8 cellular contexts compared by ENCODE assay signal in the genomic region with DNA sequence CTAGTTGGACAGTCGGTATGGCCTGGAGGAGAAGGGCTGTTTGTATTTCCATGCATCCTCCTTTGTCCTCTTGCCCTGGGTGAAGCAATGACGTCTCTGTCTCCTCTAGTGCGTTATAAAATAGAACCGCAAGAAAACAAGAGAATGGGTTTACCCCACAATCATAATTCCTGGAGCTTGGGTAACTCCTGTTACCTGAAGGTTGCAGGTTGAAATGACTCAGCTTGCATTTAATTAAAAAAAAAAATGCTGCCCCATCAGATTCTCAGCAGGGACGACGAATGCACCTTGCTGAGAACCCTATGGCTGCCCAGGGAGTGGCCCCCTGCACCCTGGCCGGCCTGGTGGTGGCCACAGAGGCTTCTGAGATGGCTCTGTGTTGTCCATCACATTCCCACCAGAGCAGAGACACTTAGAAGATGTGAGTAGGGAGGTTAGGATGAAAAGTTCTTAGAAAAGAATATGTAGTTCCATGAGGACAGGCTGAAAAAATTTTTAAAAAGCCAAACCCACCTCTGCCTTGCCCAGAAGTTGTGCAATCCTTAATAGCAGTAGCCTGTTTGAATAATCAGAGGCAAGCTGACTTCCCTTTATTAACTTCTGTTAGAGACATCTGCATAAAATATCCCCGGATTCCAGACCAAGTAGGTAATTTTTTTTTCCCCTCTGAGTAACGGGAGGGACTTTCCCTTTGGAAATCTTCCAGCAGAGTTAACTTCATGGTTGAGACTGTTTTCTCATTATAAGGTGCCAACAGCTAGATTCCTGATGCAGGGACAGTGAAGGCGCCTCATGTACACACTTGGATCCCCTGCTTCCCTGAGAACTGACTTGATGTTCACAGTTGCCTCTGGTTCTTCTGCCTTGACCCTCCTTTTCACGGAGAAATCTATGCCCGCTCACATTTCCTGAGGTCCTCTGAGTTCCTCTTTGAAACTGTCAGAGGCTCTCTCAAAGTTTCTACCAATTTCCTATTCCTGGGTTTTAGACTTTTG.
DNase-seq lines count a peak whose midpoint lies in the region; ATAC-seq and TF ChIP-seq lines count a peak whose summit lies in the region.

No MANE protein-coding gene starts in this region.

- H3K4me1 Mint-ChIP-seq in Caco-2 (ENCODE audit: low read depth, unreplicated experiment), result peaks cover 27% of the 10 kb centered on the region
- peaks cover 35% of the 10 kb centered on the region for H3K4me1 Mint-ChIP-seq in central memory CD8-positive, alpha-beta T cell

- H3K27ac ChIP-seq in lung (ENCODE audit: low read depth in 1 of 2, low read length in 1 of 2) (peak overlapping the region; percentile 76 to 87), upper lobe of left lung (peak overlapping the region; percentile 45 to 74 (median 58))

- 23 to 42% methylated on average over 12 of the region's 12 CpGs for WGBS in lung, 2 donors
- 35 to 39% methylated on average over 12 of the region's 12 CpGs for WGBS in upper lobe of left lung, 2 donors

- intact Hi-C loops in Caco-2 (cut with micrococcal nuclease; ENCODE audit: unreplicated experiment), result loop anchor here (1.0 kb wide), 2 partner anchors 7 to 29 kb away; no protein-coding TSS in a partner anchor

- H3K27me3 Mint-ChIP-seq in Caco-2 (ENCODE audit: insufficient read depth, unreplicated experiment), result no peaks in the 10 kb centered on the region
- no peaks in the 10 kb centered on the region for H3K27me3 Mint-ChIP-seq in central memory CD8-positive, alpha-beta T cell

- peak in 1 of 4 donors; percentile 41 for TF ChIP-seq EP300 in upper lobe of left lung (IDR thresholded peaks at IDR 0.05)

- H3K36me3 ChIP-seq in Caco-2 (ENCODE audit: control insufficient read depth, insufficient read depth, low read length) (no peaks in the 10 kb centered on the region), lung (ENCODE audit: control insufficient read depth in 2 of 2, insufficient read depth in 2 of 2, low read length in 2 of 2) (peaks cover 0 to 5% of the 10 kb centered on the region in 2 donors), upper lobe of left lung (no peaks in the 10 kb centered on the region)

- H3K4me3 ChIP-seq in Caco-2 (ENCODE audit: low read depth, low read length), result no peak overlapping the region
- no peak overlapping the region for H3K4me3 ChIP-seq in lung
- H3K4me3 ChIP-seq in upper lobe of left lung, result no peak overlapping the region

- POLR2A ChIA-PET in Caco-2 (lab: Charles Lee), result no interaction called here

- TF ChIP-seq CTCF in Caco-2 (IDR thresholded peaks at IDR 0.05; ENCODE audit: insufficient read depth in 1 of 2, low read depth in 1 of 2, low read length in 1 of 2, severe bottlenecking in 1 of 2, unreplicated experiment in 1 of 2), result no peak
- TF ChIP-seq CTCF in lung (IDR thresholded peaks at IDR 0.05; ENCODE audit: control extremely low read depth, extremely low read depth), result no peak
- TF ChIP-seq CTCF in upper lobe of left lung (IDR thresholded peaks at IDR 0.05), result no peak

- no peaks in the 10 kb centered on the region for H3K27me3 ChIP-seq in Caco-2 (replicated peaks; ENCODE audit: control insufficient read depth, insufficient read depth, low read length)
- no peaks in the 10 kb centered on the region for H3K27me3 ChIP-seq in lung (ENCODE audit: control insufficient read depth, insufficient read depth)
- no peaks in the 10 kb centered on the region for H3K27me3 ChIP-seq in upper lobe of left lung

- TF ChIP-seq POLR2A in upper lobe of left lung (IDR thresholded peaks at IDR 0.05), result no peak

- H3K36me3 Mint-ChIP-seq in Caco-2 (ENCODE audit: insufficient read depth, unreplicated experiment), result peaks cover 2% of the 10 kb centered on the region
- peaks cover 6% of the 10 kb centered on the region for H3K36me3 Mint-ChIP-seq in central memory CD8-positive, alpha-beta T cell (ENCODE audit: insufficient read depth)

- no peaks in the 10 kb centered on the region for H3K9me3 Mint-ChIP-seq in Caco-2 (ENCODE audit: unreplicated experiment)
- H3K9me3 Mint-ChIP-seq in central memory CD8-positive, alpha-beta T cell, result no peaks in the 10 kb centered on the region

- H3K4me1 ChIP-seq in Caco-2, result peaks cover 45% of the 10 kb centered on the region
- peaks cover 13 to 33% of the 10 kb centered on the region in 2 donors for H3K4me1 ChIP-seq in lung (ENCODE audit: control insufficient read depth in 2 of 2, insufficient read depth in 2 of 2, low read length in 2 of 2)
- peaks cover 20 to 34% (median 28%) of the 10 kb centered on the region in 4 donors for H3K4me1 ChIP-seq in upper lobe of left lung

- H3K4me3 Mint-ChIP-seq in Caco-2 (ENCODE audit: unreplicated experiment), result peak overlapping the region; percentile 18
- H3K4me3 Mint-ChIP-seq in central memory CD8-positive, alpha-beta T cell, result no peak overlapping the region

- ATAC-seq in central memory CD8-positive, alpha-beta T cell (replicated peaks; ENCODE audit: extremely low read depth, poor library complexity, severe bottlenecking), result no peak
- peak; percentile 74 for ATAC-seq in lung (ENCODE audit: insufficient read depth, low FRiP score)
- peak; percentile 58 to 91 for ATAC-seq in upper lobe of left lung (ENCODE audit: low FRiP score in 2 of 2)

- no peak for DNase-seq in Caco-2
- DNase-seq in NCI-H226, result peak; percentile 81
- DNase-seq in central memory CD8-positive, alpha-beta T cell (ENCODE audit: low spot score in 2 of 2), result no peak
- DNase-seq in lung (ENCODE audit: low spot score), result no peak
- DNase-seq in upper lobe of left lung, result no peak
- DNase-seq in DMS53 (lab: John Stamatoyannopoulos, UW), result no peak
- no peak for DNase-seq in 8988T
- no peak for DNase-seq in COR-L47 (lab: John Stamatoyannopoulos, UW)

- H3K27ac Mint-ChIP-seq in Caco-2 (ENCODE audit: unreplicated experiment), result peak overlapping the region; percentile 83
- peak overlapping the region; percentile 78 for H3K27ac Mint-ChIP-seq in central memory CD8-positive, alpha-beta T cell (ENCODE audit: low read depth)

- H3K9me3 ChIP-seq in Caco-2, result no peaks in the 10 kb centered on the region
- H3K9me3 ChIP-seq in lung (ENCODE audit: control insufficient read depth in 2 of 2, insufficient read depth in 1 of 2, low read length in 1 of 2), result no peaks in the 10 kb centered on the region
- no peaks in the 10 kb centered on the region for H3K9me3 ChIP-seq in upper lobe of left lung

- CTCF ChIA-PET in Caco-2 (lab: Charles Lee), result interaction anchor here (1.0 to 1.4 kb wide), 4 partner anchors 22 to 226 kb away, joined by 3 to 5 read pairs (median 4); no protein-coding TSS in a partner anchor

- BruUV-seq in Caco-2 (replicated peaks; lab: Mats Ljungman, UMichigan), result TSS peak; percentile 93
